In the genomic region with DNA sequence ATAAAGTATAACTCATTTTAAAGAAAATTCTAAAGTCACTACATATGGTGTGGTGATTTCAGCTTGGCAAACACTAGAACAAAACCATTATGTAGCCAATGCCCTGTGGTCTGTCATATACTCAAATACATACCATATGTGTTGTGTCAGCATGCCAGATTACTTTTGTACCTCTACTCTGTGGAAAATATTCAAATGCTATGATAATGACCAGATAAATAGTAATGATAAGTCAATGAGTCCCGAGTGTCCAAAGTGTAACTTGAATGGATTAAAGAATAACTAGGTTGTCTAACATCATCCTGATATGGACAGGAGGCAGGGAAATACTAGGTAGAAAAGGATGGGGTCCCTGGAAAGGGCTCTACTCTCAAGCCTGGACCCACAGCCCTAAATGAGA, we compare ENCODE assay signal across 18 cellular contexts.
"Had no signal": no experiment of that assay in that cellular context is flagged by ENCODE, and none has a peak within 500 bp of the region (broad histone marks: within the 10 kb centered on the region; RNA-seq: fewer than 3 reads in every experiment).

No MANE protein-coding gene starts in this region.

- H3K36me3 ChIP-seq: esophagus squamous epithelium, lower lobe of right lung, thyroid gland, WERI-Rb-1 had no signal

- H3K27ac ChIP-seq: body of pancreas, esophagus squamous epithelium, lower lobe of right lung, thyroid gland, WERI-Rb-1 had no signal

- H3K4me3 ChIP-seq: body of pancreas, esophagus squamous epithelium, lower lobe of right lung, thyroid gland had no signal

- H3K9me3 ChIP-seq: body of pancreas, esophagus squamous epithelium, lower lobe of right lung, thyroid gland had no signal

- H3K4me3 Mint-ChIP-seq: activated CD4-positive, alpha-beta memory T cell treated with anti-CD3 and anti-CD28 coated beads for 36 hours; activated CD8-positive, alpha-beta memory T cell treated with anti-CD3 and anti-CD28 coated beads, Interleukin-2, amount 10 ng/mL, durations not matched to agents 7 days and 5 days; effector memory CD8-positive, alpha-beta T cell; nephron had no signal

- H3K27me3 Mint-ChIP-seq: activated CD4-positive, alpha-beta memory T cell treated with anti-CD3 and anti-CD28 coated beads for 36 hours had no signal

- H3K27me3 ChIP-seq: body of pancreas, esophagus squamous epithelium, thyroid gland had no signal

- H3K9me3 Mint-ChIP-seq: effector memory CD8-positive, alpha-beta T cell had no signal

- DNase-seq: activated CD4-positive, alpha-beta memory T cell treated with anti-CD3 and anti-CD28 coated beads for 36 hours; activated CD8-positive, alpha-beta memory T cell treated with anti-CD3 and anti-CD28 coated beads, Interleukin-2, amount 10 ng/mL, durations not matched to agents 7 days and 5 days; amniotic stem cell; body of pancreas; caudate nucleus; effector memory CD8-positive, alpha-beta T cell; esophagus squamous epithelium; hippocampal formation; left cardiac atrium; lower lobe of right lung; nucleus accumbens; posterior cingulate gyrus; stimulated activated CD8-positive, alpha-beta memory T cell treated with anti-CD3 and anti-CD28 coated beads, Interleukin-4, amount 100 ng/mL, for 48 hours; stimulated activated naive CD4-positive, alpha-beta T cell treated with Interleukin-2 at 50 U/mL for 16 hours; SW 1271; thyroid gland; WERI-Rb-1 had no signal

- H3K27ac Mint-ChIP-seq: activated CD4-positive, alpha-beta memory T cell treated with anti-CD3 and anti-CD28 coated beads for 36 hours; activated CD8-positive, alpha-beta memory T cell treated with anti-CD3 and anti-CD28 coated beads, Interleukin-2, amount 10 ng/mL, durations not matched to agents 7 days and 5 days; effector memory CD8-positive, alpha-beta T cell had no signal

- ATAC-seq: activated CD8-positive, alpha-beta memory T cell treated with anti-CD3 and anti-CD28 coated beads, Interleukin-2, amount 10 ng/mL, durations not matched to agents 7 days and 5 days; body of pancreas; effector memory CD8-positive, alpha-beta T cell; left cardiac atrium; lower lobe of right lung had no signal
